Comparison of ENCODE assay signal across 19 cellular contexts in genomic region chr16:1767116-1767994, GRCh38. TPM values are rescaled to one million over a fixed set of nuclear protein-coding genes. Genes with fewer than 3 reads are reported as not detected.
DNase-seq lines count a peak whose midpoint lies in the region; ATAC-seq, FAIRE-seq and TF ChIP-seq lines count a peak whose summit lies in the region.
"Had no signal": no experiment of that assay in that cellular context is flagged by ENCODE, and none has a peak within 500 bp of the region (broad histone marks: within the 10 kb centered on the region; RNA-seq: fewer than 3 reads in every experiment).

No MANE protein-coding gene starts in this region.

- H3K9ac ChIP-seq in astrocyte (ENCODE audit: low read length), result no peak overlapping the region
- H3K9ac ChIP-seq: KMS-11 had no signal

- no peak overlapping the region for H2AFZ ChIP-seq in astrocyte (ENCODE audit: low read depth, low read length)

- no peak overlapping the region for H3K4me2 ChIP-seq in astrocyte (ENCODE audit: low read length)
- H3K4me2 ChIP-seq: KMS-11 had no signal

- no peaks in the 10 kb centered on the region for H3K36me3 ChIP-seq in astrocyte (ENCODE audit: insufficient read depth, low read length)

- H3K36me3 Mint-ChIP-seq in natural killer cell (no peaks in the 10 kb centered on the region), astrocyte (ENCODE audit: low read depth, unreplicated experiment) (no peaks in the 10 kb centered on the region)
- H3K36me3 Mint-ChIP-seq in natural killer cell treated with Interleukin-12 subunit alpha and Interleukin-12 subunit beta and Interleukin-15 and Interleukin-18, amount 100 ng/mL, for 72 hours, result peaks cover 5% of the 10 kb centered on the region
- H3K36me3 Mint-ChIP-seq in stimulated activated naive B cell treated with anti-CD40 and anti-IgM and Interleukin-4, amounts not matched to agents 10 μg/mL and 1 μg/mL and 100 μg/mL, for 72 hours, result peaks cover 41 to 48% of the 10 kb centered on the region in 2 donors

- H3K4me1 Mint-ChIP-seq in natural killer cell (peaks cover 8 to 16% of the 10 kb centered on the region in 2 donors), astrocyte (ENCODE audit: low read depth, unreplicated experiment) (peaks cover 5% of the 10 kb centered on the region)
- H3K4me1 Mint-ChIP-seq in natural killer cell treated with Interleukin-12 subunit alpha and Interleukin-12 subunit beta and Interleukin-15 and Interleukin-18, amount 100 ng/mL, for 72 hours (ENCODE audit: low read depth in 2 of 2), result peaks cover 10 to 11% of the 10 kb centered on the region in 2 donors
- H3K4me1 Mint-ChIP-seq in stimulated activated naive B cell treated with anti-CD40 and anti-IgM and Interleukin-4, amounts not matched to agents 10 μg/mL and 1 μg/mL and 100 μg/mL, for 72 hours, result peaks cover 17 to 35% of the 10 kb centered on the region in 2 donors

- H3K27me3 ChIP-seq in astrocyte (ENCODE audit: insufficient read depth, low read length), result no peaks in the 10 kb centered on the region

- H3K79me2 ChIP-seq in astrocyte (ENCODE audit: insufficient read depth, low read length), result peaks cover 7% of the 10 kb centered on the region

- intact Hi-C loops in natural killer cell (cut with micrococcal nuclease), result no loop called here

- no peak overlapping the region for H3K4me3 ChIP-seq in astrocyte (ENCODE audit: insufficient read depth, low read depth, low read length)
- H3K4me3 ChIP-seq: HAP-1 had no signal

- peak overlapping the region; percentile 21 for H3K4me3 Mint-ChIP-seq in natural killer cell
- no peak overlapping the region for H3K4me3 Mint-ChIP-seq in natural killer cell treated with Interleukin-12 subunit alpha and Interleukin-12 subunit beta and Interleukin-15 and Interleukin-18, amount 100 ng/mL, for 72 hours
- no peak overlapping the region for H3K4me3 Mint-ChIP-seq in astrocyte (ENCODE audit: unreplicated experiment)
- peak overlapping the region in 1 of 2 donors; percentile 6 for H3K4me3 Mint-ChIP-seq in stimulated activated naive B cell treated with anti-CD40 and anti-IgM and Interleukin-4, amounts not matched to agents 10 μg/mL and 1 μg/mL and 100 μg/mL, for 72 hours
- H3K4me3 Mint-ChIP-seq: CD8-positive, alpha-beta T cell had no signal

- FAIRE-seq in astrocyte (lab: Jason Lieb, UNC), result no peak
- FAIRE-seq: GM18507, HTR-8/SVneo had no signal

- no peak overlapping the region for H3K27ac ChIP-seq in astrocyte (ENCODE audit: low read depth, low read length)
- H3K27ac ChIP-seq: KMS-11 had no signal

- H3K27me3 Mint-ChIP-seq in natural killer cell (ENCODE audit: low read depth in 2 of 2) (no peaks in the 10 kb centered on the region), astrocyte (ENCODE audit: low read depth, unreplicated experiment) (no peaks in the 10 kb centered on the region)
- no peaks in the 10 kb centered on the region for H3K27me3 Mint-ChIP-seq in natural killer cell treated with Interleukin-12 subunit alpha and Interleukin-12 subunit beta and Interleukin-15 and Interleukin-18, amount 100 ng/mL, for 72 hours
- no peaks in the 10 kb centered on the region for H3K27me3 Mint-ChIP-seq in stimulated activated naive B cell treated with anti-CD40 and anti-IgM and Interleukin-4, amounts not matched to agents 10 μg/mL and 1 μg/mL and 100 μg/mL, for 72 hours

- H3K9me3 ChIP-seq in astrocyte (ENCODE audit: insufficient read depth, low read depth, low read length), result no peaks in the 10 kb centered on the region
- H3K9me3 ChIP-seq: Caco-2, HAP-1 had no signal

- no peak for ATAC-seq in natural killer cell
- ATAC-seq in natural killer cell treated with Interleukin-12 subunit alpha and Interleukin-12 subunit beta and Interleukin-15 and Interleukin-18, amount 100 ng/mL, for 72 hours, result no peak
- no peak for ATAC-seq in stimulated activated naive B cell treated with anti-CD40 and anti-IgM and Interleukin-4, amounts not matched to agents 10 μg/mL and 1 μg/mL and 100 μg/mL, for 72 hours (replicated peaks)
- ATAC-seq: CD8-positive, alpha-beta T cell had no signal

- H3K27ac Mint-ChIP-seq in natural killer cell, result no peak overlapping the region
- no peak overlapping the region for H3K27ac Mint-ChIP-seq in natural killer cell treated with Interleukin-12 subunit alpha and Interleukin-12 subunit beta and Interleukin-15 and Interleukin-18, amount 100 ng/mL, for 72 hours
- peak overlapping the region; percentile 44 for H3K27ac Mint-ChIP-seq in astrocyte (ENCODE audit: unreplicated experiment)
- H3K27ac Mint-ChIP-seq in stimulated activated naive B cell treated with anti-CD40 and anti-IgM and Interleukin-4, amounts not matched to agents 10 μg/mL and 1 μg/mL and 100 μg/mL, for 72 hours, result peak overlapping the region; percentile 59
- H3K27ac Mint-ChIP-seq: CD8-positive, alpha-beta T cell had no signal

- DNase-seq in natural killer cell, result no peak
- no peak for DNase-seq in natural killer cell treated with Interleukin-12 subunit alpha and Interleukin-12 subunit beta and Interleukin-15 and Interleukin-18, amount 100 ng/mL, for 72 hours (ENCODE audit: low spot score)
- no peak for DNase-seq in astrocyte (ENCODE audit: low read depth)
- DNase-seq in stimulated activated naive B cell treated with anti-CD40 and anti-IgM and Interleukin-4, amounts not matched to agents 10 μg/mL and 1 μg/mL and 100 μg/mL, for 72 hours, result no peak
- no peak for DNase-seq in NCI-H345 (lab: John Stamatoyannopoulos, UW)
- DNase-seq in DMS114 treated with DMSO at 0.1 percent for 48 hours (lab: John Stamatoyannopoulos, UW; ENCODE audit: unreplicated experiment), result no peak
- DNase-seq: Caco-2; CD8-positive, alpha-beta T cell; DND-41; GOT3; MM.1S; NCI-H2029 treated with DMSO at 0.1 percent for 48 hours; NCI-H526 treated with DMSO at 0.1 percent for 48 hours; RPMI8226; SHP77 had no signal

- peaks cover 50% of the 10 kb centered on the region for H4K20me1 ChIP-seq in astrocyte (ENCODE audit: insufficient read depth, low read length)

- no peaks in the 10 kb centered on the region for H3K9me3 Mint-ChIP-seq in natural killer cell
- H3K9me3 Mint-ChIP-seq in natural killer cell treated with Interleukin-12 subunit alpha and Interleukin-12 subunit beta and Interleukin-15 and Interleukin-18, amount 100 ng/mL, for 72 hours, result no peaks in the 10 kb centered on the region
- no peaks in the 10 kb centered on the region for H3K9me3 Mint-ChIP-seq in astrocyte (ENCODE audit: unreplicated experiment)
- H3K9me3 Mint-ChIP-seq in stimulated activated naive B cell treated with anti-CD40 and anti-IgM and Interleukin-4, amounts not matched to agents 10 μg/mL and 1 μg/mL and 100 μg/mL, for 72 hours, result no peaks in the 10 kb centered on the region
- H3K9me3 Mint-ChIP-seq: CD8-positive, alpha-beta T cell had no signal

- no peak for TF ChIP-seq CTCF in natural killer cell (IDR thresholded peaks at IDR 0.05)
- TF ChIP-seq CTCF in astrocyte (IDR thresholded peaks at IDR 0.05; ENCODE audit: insufficient read depth, low read depth, low read length), result no peak

- peaks cover 15% of the 10 kb centered on the region for H3K4me1 ChIP-seq in astrocyte (ENCODE audit: insufficient read depth, low read length)
- H3K4me1 ChIP-seq: Caco-2 had no signal

RNA-seq across cellular contexts. Expression of gene NME3, which starts 4.0 kb away (rescaled TPM):
- total RNA-seq in natural killer cell, result 10 to 100 TPM; 40.6 to 50.3 (median 46.2) TPM
- total RNA-seq in natural killer cell treated with Interleukin-12 subunit alpha and Interleukin-12 subunit beta and Interleukin-15 and Interleukin-18, amount 100 ng/mL, for 72 hours, result 10 to 100 TPM; 37.4 to 46.4 TPM
- 36.3 and 42.7 TPM in 2 replicates for total RNA-seq in astrocyte

RNA-seq across cellular contexts. Expression of gene EME2, which starts 5.3 kb away (rescaled TPM):
- total RNA-seq in natural killer cell (10 to 100 TPM; 30.0 to 33.8 (median 30.1) TPM), astrocyte (21.4 and 23.3 TPM in 2 replicates)
- total RNA-seq in natural killer cell treated with Interleukin-12 subunit alpha and Interleukin-12 subunit beta and Interleukin-15 and Interleukin-18, amount 100 ng/mL, for 72 hours, result 10 to 100 TPM; 34.8 to 55.0 TPM

RNA-seq across cellular contexts. Expression of gene MRPS34, which starts 5.6 kb away (rescaled TPM):
- total RNA-seq in natural killer cell, result 10 to 100 TPM; 26.5 to 42.0 (median 41.4) TPM
- total RNA-seq in natural killer cell treated with Interleukin-12 subunit alpha and Interleukin-12 subunit beta and Interleukin-15 and Interleukin-18, amount 100 ng/mL, for 72 hours, result 100 to 1,000 TPM in 1 of 2 donors, 10 to 100 TPM in 1; 98.1 to 192 TPM
- 74.0 and 80.2 TPM in 2 replicates for total RNA-seq in astrocyte

RNA-seq across cellular contexts. Expression of gene SPSB3, which starts 15.0 kb away (rescaled TPM):
- total RNA-seq in natural killer cell (100 to 1,000 TPM; 100 to 122 (median 110) TPM), astrocyte (21.8 and 23.3 TPM in 2 replicates)
- total RNA-seq in natural killer cell treated with Interleukin-12 subunit alpha and Interleukin-12 subunit beta and Interleukin-15 and Interleukin-18, amount 100 ng/mL, for 72 hours, result 10 to 100 TPM; 26.9 to 30.1 TPM

RNA-seq across cellular contexts. Expression of gene NUBP2, which starts 15.4 kb away (rescaled TPM):
- 10 to 100 TPM; 39.5 to 51.9 (median 49.4) TPM for total RNA-seq in natural killer cell
- 10 to 100 TPM; 47.9 to 81.8 TPM for total RNA-seq in natural killer cell treated with Interleukin-12 subunit alpha and Interleukin-12 subunit beta and Interleukin-15 and Interleukin-18, amount 100 ng/mL, for 72 hours
- 41.4 and 45.2 TPM in 2 replicates for total RNA-seq in astrocyte

Comparison
In these comparisons a context has a peak if more than half of its experiments do, and no peak if none do; other contexts are left out.
1. H3K27ac Mint-ChIP-seq: peak in astrocyte (single experiment) and stimulated activated naive B cell treated with anti-CD40 and anti-IgM and Interleukin-4, amounts not matched to agents 10 μg/mL and 1 μg/mL and 100 μg/mL, for 72 hours (single experiment); none in natural killer cell (0 of 2) and natural killer cell treated with Interleukin-12 subunit alpha and Interleukin-12 subunit beta and Interleukin-15 and Interleukin-18, amount 100 ng/mL, for 72 hours (0 of 2).